Comparison of ENCODE assay signal across 10 cellular contexts in genomic region chr5:84382363-84383295, GRCh38. TPM values are rescaled to one million over a fixed set of nuclear protein-coding genes. Genes with fewer than 3 reads are reported as not detected.
DNase-seq lines count a peak whose midpoint lies in the region; ATAC-seq and TF ChIP-seq lines count a peak whose summit lies in the region.
"Had no signal": no experiment of that assay in that cellular context is flagged by ENCODE, and none has a peak within 500 bp of the region (broad histone marks: within the 10 kb centered on the region; RNA-seq: fewer than 3 reads in every experiment).

No MANE protein-coding gene starts in this region.

- CTCF ChIA-PET in activated CD4-positive, alpha-beta T cell treated with anti-CD3 and anti-CD28 coated beads for 36 hours (lab: Charles Lee) = interaction anchor here (0.6 kb wide), 2 partner anchors 202 to 226 kb away, joined by 3 to 5 read pairs; no protein-coding TSS in a partner anchor

- H3K4me1 ChIP-seq in SJCRH30 = peaks cover 17% of the 10 kb centered on the region
- H3K4me1 ChIP-seq in esophagus squamous epithelium = peaks cover 0 to 49% (median 16%) of the 10 kb centered on the region in 3 donors
- no peaks in the 10 kb centered on the region for H3K4me1 ChIP-seq in mucosa of stomach (ENCODE audit: control insufficient read depth, insufficient read depth, low read length)
- H3K4me1 ChIP-seq: BLaER1 had no signal

- H3K27ac ChIP-seq in SJCRH30 (peak overlapping the region; percentile 87), esophagus squamous epithelium (peak overlapping the region; percentile 73 to 87 (median 82))
- H3K27ac ChIP-seq: BLaER1 had no signal

- TF ChIP-seq CTCF in esophagus squamous epithelium (IDR thresholded peaks at IDR 0.05) = no peak

- ATAC-seq in activated CD4-positive, alpha-beta T cell treated with anti-CD3 and anti-CD28 coated beads for 36 hours = peak; percentile 30
- no peak for ATAC-seq in HG02885 (IDR thresholded peaks at IDR 0.05; ENCODE audit: poor library complexity, unreplicated experiment)

- no peaks in the 10 kb centered on the region for H3K36me3 Mint-ChIP-seq in activated CD4-positive, alpha-beta T cell treated with anti-CD3 and anti-CD28 coated beads for 36 hours (ENCODE audit: low read depth)

- H3K4me3 ChIP-seq in SJCRH30 (peak overlapping the region; percentile 81), esophagus squamous epithelium (peak overlapping the region; percentile 63 to 77 (median 70)), mucosa of stomach (ENCODE audit: low read length) (no peak overlapping the region)
- H3K4me3 ChIP-seq: BLaER1 had no signal

- peak overlapping the region; percentile 39 for H3K9ac ChIP-seq in mucosa of stomach (ENCODE audit: low read length)
- H3K9ac ChIP-seq: BLaER1 had no signal

- intact Hi-C loops in activated CD4-positive, alpha-beta T cell treated with anti-CD3 and anti-CD28 coated beads for 36 hours (cut with DNase I, micrococcal nuclease) = loop anchor here in 1 of 2 experiments (10.0 kb wide), 1 partner anchor 658 kb away; the partner anchor contains the start of gene HAPLN1
- intact Hi-C loops in esophagus squamous epithelium (cut with DNase I) = no loop called here

- peaks cover 35% of the 10 kb centered on the region for H3K27me3 Mint-ChIP-seq in activated CD4-positive, alpha-beta T cell treated with anti-CD3 and anti-CD28 coated beads for 36 hours

- H3K9me3 ChIP-seq in SJCRH30 (replicated peaks) (no peaks in the 10 kb centered on the region), esophagus squamous epithelium (no peaks in the 10 kb centered on the region), mucosa of stomach (ENCODE audit: control insufficient read depth, low read length) (no peaks in the 10 kb centered on the region)

- no peak overlapping the region for H3K27ac Mint-ChIP-seq in activated CD4-positive, alpha-beta T cell treated with anti-CD3 and anti-CD28 coated beads for 36 hours

- H3K36me3 ChIP-seq in SJCRH30 = no peaks in the 10 kb centered on the region
- H3K36me3 ChIP-seq in esophagus squamous epithelium = no peaks in the 10 kb centered on the region
- no peaks in the 10 kb centered on the region for H3K36me3 ChIP-seq in mucosa of stomach (ENCODE audit: control insufficient read depth, insufficient read depth, low read length)
- H3K36me3 ChIP-seq: BLaER1 had no signal

- POLR2A ChIA-PET in activated CD4-positive, alpha-beta T cell treated with anti-CD3 and anti-CD28 coated beads for 36 hours (lab: Charles Lee) = interaction anchor here (0.6 kb wide), 1 partner anchor 17 kb away, joined by 5 read pairs; no protein-coding TSS in a partner anchor

- DNase-seq in activated CD4-positive, alpha-beta T cell treated with anti-CD3 and anti-CD28 coated beads for 36 hours = peak; percentile 18
- DNase-seq in activated CD4-positive, alpha-beta T cell treated with anti-CD3 and anti-CD28 coated beads, Interleukin-2, amount 50 U/mL, for 1 hour = no peak
- peak; percentile 86 to 89 for DNase-seq in SJCRH30
- DNase-seq in esophagus squamous epithelium (lab: John Stamatoyannopoulos, UW) = no peak
- no peak for DNase-seq in mesenteric fat pad (ENCODE audit: low spot score)
- DNase-seq in effector CD4-positive, alpha-beta T cell = no peak

- no peak overlapping the region for H3K4me3 Mint-ChIP-seq in activated CD4-positive, alpha-beta T cell treated with anti-CD3 and anti-CD28 coated beads for 36 hours

- peak in 2 of 4 donors; percentile 26 to 28 for TF ChIP-seq POLR2A in esophagus squamous epithelium (IDR thresholded peaks at IDR 0.05)

- H3K4me1 Mint-ChIP-seq in activated CD4-positive, alpha-beta T cell treated with anti-CD3 and anti-CD28 coated beads for 36 hours = peaks cover 6% of the 10 kb centered on the region

- 1 to 6% methylated on average over 32 to 37 of the region's 45 CpGs for WGBS in esophagus squamous epithelium, 2 donors

- no peaks in the 10 kb centered on the region for H3K9me3 Mint-ChIP-seq in activated CD4-positive, alpha-beta T cell treated with anti-CD3 and anti-CD28 coated beads for 36 hours (ENCODE audit: low read depth)

- no peaks in the 10 kb centered on the region for H3K27me3 ChIP-seq in SJCRH30
- H3K27me3 ChIP-seq in esophagus squamous epithelium = peaks cover 0 to 29% (median 0%) of the 10 kb centered on the region in 4 donors
- peaks cover 37% of the 10 kb centered on the region for H3K27me3 ChIP-seq in mucosa of stomach (ENCODE audit: control insufficient read depth, insufficient read depth, low read length)
- H3K27me3 ChIP-seq: BLaER1 had no signal

RNA-seq across cellular contexts. Expression of gene EDIL3, which starts 2.1 kb away (rescaled TPM):
- total RNA-seq in activated CD4-positive, alpha-beta T cell treated with anti-CD3 and anti-CD28 coated beads for 36 hours = not detected
- total RNA-seq in SJCRH30 (2014; rRNA removed; shearing (Covaris generic)) = 27.8 and 29.0 TPM in 2 replicates
- 10 to 100 TPM in 2 of 4 donors, 1 to 10 TPM in 2; 2.8 to 20.6 (median 10.2) TPM for total RNA-seq in esophagus squamous epithelium
- 3.7 TPM for total RNA-seq in mesenteric fat pad
- total RNA-seq: T-helper 1 cell treated with Interleukin-12 subunit alpha and Interleukin-12 subunit beta and Interleukin-4 antibody, amounts not matched to agents 30 ng/mL and 1 ng/mL, for 36 hours had no signal

Comparison
In these comparisons a context has a peak if more than half of its experiments do, and no peak if none do; other contexts are left out.
1. DNase-seq: peak in activated CD4-positive, alpha-beta T cell treated with anti-CD3 and anti-CD28 coated beads for 36 hours (single experiment) and SJCRH30 (2 of 2); none in activated CD4-positive, alpha-beta T cell treated with anti-CD3 and anti-CD28 coated beads, Interleukin-2, amount 50 U/mL, for 1 hour (single experiment), esophagus squamous epithelium (single experiment), mesenteric fat pad (single experiment) and effector CD4-positive, alpha-beta T cell (single experiment).